In genomic region chr15:81492303-81492702, GRCh38 we compare ENCODE assay signal across 15 cellular contexts.
DNase-seq lines count a peak whose midpoint lies in the region; ATAC-seq and TF ChIP-seq lines count a peak whose summit lies in the region.
"Had no signal": no experiment of that assay in that cellular context is flagged by ENCODE, and none has a peak within 500 bp of the region (broad histone marks: within the 10 kb centered on the region; RNA-seq: fewer than 3 reads in every experiment).

No MANE protein-coding gene starts in this region.

- H3K9me3 Mint-ChIP-seq in MCF 10A (ENCODE audit: unreplicated experiment) = no peaks in the 10 kb centered on the region

- no peak for TF ChIP-seq CTCF in MCF 10A (IDR thresholded peaks at IDR 0.05; ENCODE audit: unreplicated experiment)

- H3K4me3 ChIP-seq in MG63 = no peak overlapping the region

- no peaks in the 10 kb centered on the region for H3K27me3 ChIP-seq in MG63

- CTCF ChIA-PET in MCF 10A (lab: Yijun Ruan, JAX) = interaction anchor here (1.1 to 1.8 kb wide), 3 partner anchors 11 to 450 kb away, joined by 5 to 7 read pairs (median 5); no protein-coding TSS in a partner anchor

- no TSS peak for BruUV-seq in MCF 10A (replicated peaks; lab: Mats Ljungman, UMichigan)

- H3K36me3 Mint-ChIP-seq in MCF 10A (ENCODE audit: insufficient read depth, unreplicated experiment) = no peaks in the 10 kb centered on the region

- ATAC-seq in GM21786 (IDR thresholded peaks at IDR 0.05; ENCODE audit: unreplicated experiment) (no peak), HG03196 (IDR thresholded peaks at IDR 0.05; ENCODE audit: unreplicated experiment) (no peak)
- ATAC-seq: HepG2 had no signal

- POLR2A ChIA-PET in MCF 10A (lab: Yijun Ruan, JAX) = interaction anchor here (0.7 kb wide), 1 partner anchor 675 kb away, joined by 3 read pairs; no protein-coding TSS in a partner anchor

- H3K4me3 Mint-ChIP-seq in MCF 10A (ENCODE audit: unreplicated experiment) = no peak overlapping the region

- no peak overlapping the region for H3K27ac Mint-ChIP-seq in MCF 10A (ENCODE audit: low read depth, unreplicated experiment)

- peak; percentile 44 for DNase-seq in AG08395 (ENCODE audit: low spot score)
- DNase-seq in MG63 = peak; percentile 89
- DNase-seq in MCF 10A (ENCODE audit: unreplicated experiment) = peak; percentile 60
- peak; percentile 18 for DNase-seq in inferior parietal cortex (ENCODE audit: extremely low spot score)
- DNase-seq in NCI-H2227 treated with DMSO at 0.1 percent for 48 hours (lab: John Stamatoyannopoulos, UW) = no peak
- DNase-seq in activated CD8-positive, alpha-beta memory T cell treated with anti-CD3 and anti-CD28 coated beads, Interleukin-2, amount 50 U/mL, for 4 hours = no peak
- DNase-seq: central memory CD4-positive, alpha-beta T cell; DMS153; erythroblast; mesendoderm; NCI-H1436; stimulated activated CD4-positive, alpha-beta T cell treated with anti-CD3 and anti-CD28 coated beads, Interleukin-15, amount 100 ng/mL, for 24 hours had no signal

- no peaks in the 10 kb centered on the region for H3K27me3 Mint-ChIP-seq in MCF 10A (ENCODE audit: insufficient read depth, unreplicated experiment)

- intact Hi-C loops in MCF 10A (cut with micrococcal nuclease) = no loop called here

- peaks cover 17% of the 10 kb centered on the region for H3K4me1 Mint-ChIP-seq in MCF 10A (ENCODE audit: insufficient read depth, unreplicated experiment)

- no peaks in the 10 kb centered on the region; the same call in 1 of the 2 replicates for H3K9me3 ChIP-seq in MG63

- no peaks in the 10 kb centered on the region for H3K36me3 ChIP-seq in MG63

Comparison
In these comparisons a context has a peak if more than half of its experiments do, and no peak if none do; other contexts are left out.
1. DNase-seq: peak in AG08395 (single experiment), MG63 (single experiment), MCF 10A (single experiment) and inferior parietal cortex (single experiment); none in NCI-H2227 treated with DMSO at 0.1 percent for 48 hours (single experiment) and activated CD8-positive, alpha-beta memory T cell treated with anti-CD3 and anti-CD28 coated beads, Interleukin-2, amount 50 U/mL, for 4 hours (single experiment).